36 cellular contexts compared by ENCODE assay signal in genomic region chr1:52234014-52234413, GRCh38.
"Had no signal": no experiment of that assay in that cellular context is flagged by ENCODE, and none has a peak within 500 bp of the region (broad histone marks: within the 10 kb centered on the region; RNA-seq: fewer than 3 reads in every experiment).

No MANE protein-coding gene starts in this region.

- H3K9me3 ChIP-seq: ascending aorta had no signal

- H3K36me3 Mint-ChIP-seq: activated CD4-positive, alpha-beta memory T cell treated with anti-CD3 and anti-CD28 coated beads for 36 hours; activated naive CD4-positive, alpha-beta T cell treated with anti-CD3 and anti-CD28 coated beads, Interleukin-2, amount 10 ng/mL, durations not matched to agents 7 days and 5 days; activated naive CD8-positive, alpha-beta T cell treated with anti-CD3 and anti-CD28 coated beads, Interleukin-2, amount 10 ng/mL, durations not matched to agents 7 days and 5 days had no signal

- H3K36me3 ChIP-seq: cardiac muscle cell, WERI-Rb-1 had no signal

- H3K27me3 ChIP-seq: ascending aorta, cardiac muscle cell had no signal

- H3K4me1 ChIP-seq: ascending aorta had no signal

- ATAC-seq: activated CD8-positive, alpha-beta T cell treated with anti-CD3 and anti-CD28 coated beads for 36 hours; activated naive CD8-positive, alpha-beta T cell treated with anti-CD3 and anti-CD28 coated beads, Interleukin-2, amount 50 U/mL, for 24 hours; activated T-cell treated with anti-CD3 and anti-CD28 coated beads, Interleukin-2, amount 50 U/mL, for 4 hours; activated T-cell treated with anti-CD3 and anti-CD28 coated beads, Interleukin-2, amount 50 U/mL, for 72 hours; activated T-helper 17 cell treated with anti-CD3 and anti-CD28 coated beads, Interleukin-2, amount 50 U/mL, for 72 hours had no signal

- H3K4me1 Mint-ChIP-seq: activated CD4-positive, alpha-beta T cell treated with anti-CD3 and anti-CD28 coated beads, Interleukin-2, amount 10 ng/mL, durations not matched to agents 24 days and 14 days; activated naive CD4-positive, alpha-beta T cell treated with anti-CD3 and anti-CD28 coated beads, Interleukin-2, amount 10 ng/mL, durations not matched to agents 7 days and 5 days; activated T-helper 17 cell treated with anti-CD3 and anti-CD28 coated beads, Interleukin-2, amount 50 U/mL, for 72 hours; brain; central memory CD8-positive, alpha-beta T cell had no signal

- H3K27ac Mint-ChIP-seq: activated B cell treated with CpG ODN at 0.5 μM for 24 hours; activated CD4-positive, alpha-beta memory T cell treated with anti-CD3 and anti-CD28 coated beads for 36 hours; activated CD4-positive, alpha-beta T cell treated with anti-CD3 and anti-CD28 coated beads, Interleukin-2, amount 10 ng/mL, durations not matched to agents 24 days and 14 days; activated CD8-positive, alpha-beta T cell treated with anti-CD3 and anti-CD28 coated beads for 36 hours; activated naive CD4-positive, alpha-beta T cell treated with anti-CD3 and anti-CD28 coated beads, Interleukin-2, amount 10 ng/mL, durations not matched to agents 7 days and 5 days; activated naive CD4-positive, alpha-beta T cell treated with anti-CD3 and anti-CD28 coated beads, Interleukin-2, amount 50 U/mL, for 24 hours; activated naive CD8-positive, alpha-beta T cell; activated naive CD8-positive, alpha-beta T cell treated with anti-CD3 and anti-CD28 coated beads, Interleukin-2, amount 10 ng/mL, durations not matched to agents 7 days and 5 days; activated naive CD8-positive, alpha-beta T cell treated with anti-CD3 and anti-CD28 coated beads, Interleukin-2, amount 50 U/mL, for 24 hours; activated T-cell treated with anti-CD3 and anti-CD28 coated beads, Interleukin-2, amount 50 U/mL, for 72 hours; activated T-helper 1 cell treated with anti-CD3 and anti-CD28 coated beads, Interleukin-12 subunit alpha, Interleukin-12 subunit beta, Interleukin-2, Interleukin-4 antibody, amounts not matched to agents 30 ng/mL and 10 ng/mL and 1 ng/mL, durations not matched to agents 14 hours and 24 hours and 36 hours; activated T-helper 17 cell treated with anti-CD3 and anti-CD28 coated beads, Interleukin-2, amount 50 U/mL, for 72 hours; brain; T-helper 1 cell treated with Interleukin-12 subunit alpha and Interleukin-12 subunit beta and Interleukin-4 antibody, amounts not matched to agents 30 μg/mL and 1 μg/mL, for 36 hours; T-helper 2 cell treated with Interferon-gamma antibody and Interleukin-4, amounts not matched to agents 5 μg/mL and 100 μg/mL, for 36 hours had no signal

- H3K27me3 Mint-ChIP-seq: activated CD4-positive, alpha-beta memory T cell treated with anti-CD3 and anti-CD28 coated beads for 36 hours; activated CD8-positive, alpha-beta T cell treated with anti-CD3 and anti-CD28 coated beads for 36 hours; activated naive CD4-positive, alpha-beta T cell treated with anti-CD3 and anti-CD28 coated beads, Interleukin-2, amount 10 ng/mL, durations not matched to agents 7 days and 5 days; activated naive CD4-positive, alpha-beta T cell treated with anti-CD3 and anti-CD28 coated beads, Interleukin-2, amount 50 U/mL, for 24 hours; activated naive CD8-positive, alpha-beta T cell; activated naive CD8-positive, alpha-beta T cell treated with anti-CD3 and anti-CD28 coated beads, Interleukin-2, amount 10 ng/mL, durations not matched to agents 7 days and 5 days; activated naive CD8-positive, alpha-beta T cell treated with anti-CD3 and anti-CD28 coated beads, Interleukin-2, amount 50 U/mL, for 24 hours; activated T-helper 17 cell treated with anti-CD3 and anti-CD28 coated beads, Interleukin-2, amount 50 U/mL, for 72 hours; brain; central memory CD8-positive, alpha-beta T cell had no signal

- H3K4me3 Mint-ChIP-seq: activated B cell treated with CpG ODN at 0.5 μM for 24 hours; activated CD4-positive, alpha-beta memory T cell treated with anti-CD3 and anti-CD28 coated beads for 36 hours; activated CD4-positive, alpha-beta T cell treated with anti-CD3 and anti-CD28 coated beads, Interleukin-2, amount 10 ng/mL, durations not matched to agents 24 days and 14 days; activated CD8-positive, alpha-beta T cell treated with anti-CD3 and anti-CD28 coated beads for 36 hours; activated naive CD4-positive, alpha-beta T cell treated with anti-CD3 and anti-CD28 coated beads, Interleukin-2, amount 10 ng/mL, durations not matched to agents 7 days and 5 days; activated naive CD4-positive, alpha-beta T cell treated with anti-CD3 and anti-CD28 coated beads, Interleukin-2, amount 50 U/mL, for 24 hours; activated naive CD8-positive, alpha-beta T cell; activated naive CD8-positive, alpha-beta T cell treated with anti-CD3 and anti-CD28 coated beads, Interleukin-2, amount 10 ng/mL, durations not matched to agents 7 days and 5 days; activated naive CD8-positive, alpha-beta T cell treated with anti-CD3 and anti-CD28 coated beads, Interleukin-2, amount 50 U/mL, for 24 hours; activated T-cell treated with anti-CD3 and anti-CD28 coated beads, Interleukin-2, amount 50 U/mL, for 4 hours; activated T-cell treated with anti-CD3 and anti-CD28 coated beads, Interleukin-2, amount 50 U/mL, for 72 hours; activated T-helper 1 cell treated with anti-CD3 and anti-CD28 coated beads, Interleukin-12 subunit alpha, Interleukin-12 subunit beta, Interleukin-2, Interleukin-4 antibody, amounts not matched to agents 30 ng/mL and 10 ng/mL and 1 ng/mL, durations not matched to agents 14 hours and 24 hours and 36 hours; activated T-helper 17 cell treated with anti-CD3 and anti-CD28 coated beads, Interleukin-2, amount 50 U/mL, for 72 hours; brain; central memory CD8-positive, alpha-beta T cell; T-helper 1 cell treated with Interleukin-12 subunit alpha and Interleukin-12 subunit beta and Interleukin-4 antibody, amounts not matched to agents 30 μg/mL and 1 μg/mL, for 36 hours; T-helper 2 cell treated with Interferon-gamma antibody and Interleukin-4, amounts not matched to agents 5 μg/mL and 100 μg/mL, for 36 hours had no signal

- H3K27ac ChIP-seq: ascending aorta, cardiac muscle cell, WERI-Rb-1 had no signal

- DNase-seq: activated B cell treated with CpG ODN at 0.5 μM for 24 hours; activated CD4-positive, alpha-beta memory T cell treated with anti-CD3 and anti-CD28 coated beads for 36 hours; activated CD4-positive, alpha-beta T cell treated with anti-CD3 and anti-CD28 coated beads for 4 hours; activated CD4-positive, alpha-beta T cell treated with anti-CD3 and anti-CD28 coated beads, Interleukin-2, amount 10 ng/mL, durations not matched to agents 24 days and 14 days; activated CD4-positive, alpha-beta T cell treated with anti-CD3 and anti-CD28 coated beads, Interleukin-2, amount 50 U/mL, for 1 hour; activated CD4-positive, alpha-beta T cell treated with anti-CD3 and anti-CD28 coated beads, Interleukin-2, amount 50 U/mL, for 4 hours; activated CD4-positive, CD25-positive, alpha-beta regulatory T cell treated with anti-CD3 and anti-CD28 coated beads, Interleukin-2, amount 50 U/mL, for 72 hours; activated CD8-positive, alpha-beta memory T cell treated with anti-CD3 and anti-CD28 coated beads, Interleukin-2, amount 50 U/mL, for 4 hours; activated CD8-positive, alpha-beta T cell treated with anti-CD3 and anti-CD28 coated beads for 36 hours; activated effector memory CD4-positive, alpha-beta T cell treated with anti-CD3 and anti-CD28 coated beads, Interleukin-2, amount 50 U/mL, for 16 hours; activated naive CD4-positive, alpha-beta T cell treated with anti-CD3 and anti-CD28 coated beads, Interleukin-2, amount 10 ng/mL, durations not matched to agents 7 days and 5 days; activated naive CD4-positive, alpha-beta T cell treated with Interleukin-2 at 50 U/mL for 16 hours; activated naive CD8-positive, alpha-beta T cell treated with anti-CD3 and anti-CD28 coated beads, Interleukin-2, amount 10 ng/mL, durations not matched to agents 7 days and 5 days; activated naive CD8-positive, alpha-beta T cell treated with anti-CD3 and anti-CD28 coated beads, Interleukin-2, amount 50 U/mL, for 24 hours; activated T-cell treated with anti-CD3 and anti-CD28 coated beads for 4 hours; activated T-cell treated with anti-CD3 and anti-CD28 coated beads, Interleukin-2, amount 50 U/mL, for 1 hour; activated T-cell treated with anti-CD3 and anti-CD28 coated beads, Interleukin-2, amount 50 U/mL, for 4 hours; activated T-cell treated with anti-CD3 and anti-CD28 coated beads, Interleukin-2, amount 50 U/mL, for 72 hours; amygdala; anterior cingulate cortex; caudate nucleus; cerebellar nuclear complex; T-helper 1 cell; T-helper 2 cell; T-helper 9 cell; WERI-Rb-1 had no signal

- H3K4me3 ChIP-seq: ascending aorta, cardiac muscle cell had no signal

- H3K9me3 Mint-ChIP-seq: activated B cell treated with CpG ODN at 0.5 μM for 24 hours; activated CD4-positive, alpha-beta memory T cell treated with anti-CD3 and anti-CD28 coated beads for 36 hours; activated CD4-positive, alpha-beta T cell treated with anti-CD3 and anti-CD28 coated beads, Interleukin-2, amount 10 ng/mL, durations not matched to agents 24 days and 14 days; activated CD8-positive, alpha-beta T cell treated with anti-CD3 and anti-CD28 coated beads for 36 hours; activated naive CD4-positive, alpha-beta T cell treated with anti-CD3 and anti-CD28 coated beads, Interleukin-2, amount 10 ng/mL, durations not matched to agents 7 days and 5 days; activated naive CD4-positive, alpha-beta T cell treated with anti-CD3 and anti-CD28 coated beads, Interleukin-2, amount 50 U/mL, for 24 hours; activated naive CD8-positive, alpha-beta T cell treated with anti-CD3 and anti-CD28 coated beads, Interleukin-2, amount 10 ng/mL, durations not matched to agents 7 days and 5 days; activated naive CD8-positive, alpha-beta T cell treated with anti-CD3 and anti-CD28 coated beads, Interleukin-2, amount 50 U/mL, for 24 hours; activated T-cell treated with anti-CD3 and anti-CD28 coated beads, Interleukin-2, amount 50 U/mL, for 4 hours; activated T-cell treated with anti-CD3 and anti-CD28 coated beads, Interleukin-2, amount 50 U/mL, for 72 hours; activated T-helper 1 cell treated with anti-CD3 and anti-CD28 coated beads, Interleukin-12 subunit alpha, Interleukin-12 subunit beta, Interleukin-2, Interleukin-4 antibody, amounts not matched to agents 30 ng/mL and 10 ng/mL and 1 ng/mL, durations not matched to agents 14 hours and 24 hours and 36 hours; activated T-helper 17 cell treated with anti-CD3 and anti-CD28 coated beads, Interleukin-2, amount 50 U/mL, for 72 hours; brain; central memory CD8-positive, alpha-beta T cell; T-helper 1 cell treated with Interleukin-12 subunit alpha and Interleukin-12 subunit beta and Interleukin-4 antibody, amounts not matched to agents 30 μg/mL and 1 μg/mL, for 36 hours; T-helper 2 cell treated with Interferon-gamma antibody and Interleukin-4, amounts not matched to agents 5 μg/mL and 100 μg/mL, for 36 hours had no signal
